In genomic region chr11:30091246-30091645, GRCh38 we compare ENCODE assay signal across 24 cellular contexts.
"Had no signal": no experiment of that assay in that cellular context is flagged by ENCODE, and none has a peak within 500 bp of the region (broad histone marks: within the 10 kb centered on the region; RNA-seq: fewer than 3 reads in every experiment).

No MANE protein-coding gene starts in this region.

- H3K9me3 ChIP-seq: breast epithelium, colonic mucosa, MG63 had no signal

- DNase-seq: activated B cell treated with CpG ODN at 0.5 μM for 24 hours; activated CD4-positive, alpha-beta T cell treated with anti-CD3 and anti-CD28 coated beads for 1 hour; activated CD4-positive, alpha-beta T cell treated with anti-CD3 and anti-CD28 coated beads, Interleukin-2, amount 10 ng/mL, durations not matched to agents 24 days and 14 days; activated CD4-positive, alpha-beta T cell treated with anti-CD3 and anti-CD28 coated beads, Interleukin-2, amount 50 U/mL, for 48 hours; activated CD8-positive, alpha-beta memory T cell treated with anti-CD3 and anti-CD28 coated beads, Interleukin-2, amount 10 ng/mL, durations not matched to agents 7 days and 5 days; activated effector memory CD4-positive, alpha-beta T cell treated with Interleukin-2 at 50 U/mL for 16 hours; activated naive CD4-positive, alpha-beta T cell; activated T-cell treated with anti-CD3 and anti-CD28 coated beads, Interleukin-2, amount 50 U/mL, for 24 hours; aorta; caudate nucleus; colonic mucosa; MG63; MV-4-11; NCI-H1092 treated with DMSO at 0.1 percent for 48 hours; NCI-H1417 treated with DMSO at 0.1 percent for 48 hours; NCI-H1694; NCI-H2029 treated with DMSO at 0.1 percent for 48 hours; NCI-H345; NCI-H524; PC-9; SIG-M5; T-helper 17 cell; T-helper 9 cell had no signal

- H3K4me3 ChIP-seq: breast epithelium, colonic mucosa, MG63, PC-9 had no signal

- H3K4me2 ChIP-seq: PC-9 had no signal

- H3K27me3 ChIP-seq: breast epithelium, colonic mucosa, MG63 had no signal

- H2AFZ ChIP-seq: PC-9 had no signal

- H3K27ac ChIP-seq: breast epithelium, colonic mucosa, PC-9 had no signal

- H3K36me3 ChIP-seq: breast epithelium, colonic mucosa, MG63 had no signal

- H3K4me1 ChIP-seq: breast epithelium, colonic mucosa had no signal

- ATAC-seq: activated CD8-positive, alpha-beta memory T cell treated with anti-CD3 and anti-CD28 coated beads, Interleukin-2, amount 10 ng/mL, durations not matched to agents 7 days and 5 days; T-helper 17 cell had no signal
